Comparison of ENCODE assay signal across 15 cellular contexts in genomic region chr11:108324587-108324986, GRCh38.
DNase-seq lines count a peak whose midpoint lies in the region; FAIRE-seq and TF ChIP-seq lines count a peak whose summit lies in the region.
"Had no signal": no experiment of that assay in that cellular context is flagged by ENCODE, and none has a peak within 500 bp of the region (broad histone marks: within the 10 kb centered on the region; RNA-seq: fewer than 3 reads in every experiment).

No MANE protein-coding gene starts in this region.

- H3K9me3 ChIP-seq in fibroblast of lung (ENCODE audit: control insufficient read depth, insufficient read depth, low read depth, low read length) = no peaks in the 10 kb centered on the region
- no peaks in the 10 kb centered on the region for H3K9me3 ChIP-seq in colonic mucosa
- H3K9me3 ChIP-seq: tibial nerve had no signal

- TF ChIP-seq CTCF in AG04449 (IDR thresholded peaks at IDR 0.05; ENCODE audit: insufficient read depth, low read length, missing control alignments) (no peak), fibroblast of lung (conservative IDR thresholded peaks at IDR 0.05 in 1 of 2, IDR thresholded peaks at IDR 0.05 in 1 of 2; ENCODE audit: low read depth in 1 of 2, low read length in 2 of 2) (no peak), colonic mucosa (IDR thresholded peaks at IDR 0.05) (no peak)

- no peaks in the 10 kb centered on the region for H3K79me2 ChIP-seq in fibroblast of lung (ENCODE audit: control insufficient read depth, insufficient read depth, low read length)

- no peak overlapping the region for H3K27ac ChIP-seq in fibroblast of lung (ENCODE audit: insufficient read depth, low read length)
- no peak overlapping the region for H3K27ac ChIP-seq in colonic mucosa
- H3K27ac ChIP-seq: HL-60, RWPE1, tibial nerve had no signal

- peaks cover 2% of the 10 kb centered on the region for H3K4me1 ChIP-seq in fibroblast of lung (ENCODE audit: control insufficient read depth, extremely low read depth, insufficient read depth, low read length)
- no peaks in the 10 kb centered on the region for H3K4me1 ChIP-seq in colonic mucosa

- H3K27me3 Mint-ChIP-seq in activated CD4-positive, alpha-beta memory T cell treated with anti-CD3 and anti-CD28 coated beads, Interleukin-2, amount 10 ng/mL, durations not matched to agents 7 days and 5 days = no peaks in the 10 kb centered on the region

- no peak overlapping the region for H3K27ac Mint-ChIP-seq in activated CD4-positive, alpha-beta memory T cell treated with anti-CD3 and anti-CD28 coated beads, Interleukin-2, amount 10 ng/mL, durations not matched to agents 7 days and 5 days
- H3K27ac Mint-ChIP-seq: activated T-helper 2 cell treated with anti-CD3 and anti-CD28 coated beads, Interferon-gamma antibody, Interleukin-2, Interleukin-4, amounts not matched to agents 10 μg/mL and 5 μg/mL and 100 μg/mL, durations not matched to agents 14 hours and 24 hours and 36 hours had no signal

- H3K36me3 ChIP-seq in fibroblast of lung (ENCODE audit: control insufficient read depth, insufficient read depth, low read length) = no peaks in the 10 kb centered on the region
- H3K36me3 ChIP-seq in colonic mucosa = no peaks in the 10 kb centered on the region

- peak; percentile 14 for DNase-seq in AG04449 (ENCODE audit: low read depth, low spot score)
- DNase-seq in Daoy (ENCODE audit: low read depth) = peak; percentile 5
- peak; percentile 31 for DNase-seq in NCI-H2171 (lab: John Stamatoyannopoulos, UW)
- peak; percentile 21 to 40 for DNase-seq in fibroblast of lung (ENCODE audit: low read depth in 2 of 2)
- DNase-seq in posterior vena cava (ENCODE audit: low spot score) = no peak
- DNase-seq in activated CD4-positive, alpha-beta memory T cell treated with anti-CD3 and anti-CD28 coated beads, Interleukin-2, amount 10 ng/mL, durations not matched to agents 7 days and 5 days = no peak
- no peak for DNase-seq in colonic mucosa
- no peak for DNase-seq in GM12892 (ENCODE audit: insufficient read length)
- DNase-seq: hippocampal formation, mesendoderm, NCI-H1436 treated with DMSO at 0.1 percent for 48 hours had no signal

- H3K27me3 ChIP-seq in fibroblast of lung (ENCODE audit: control insufficient read depth, insufficient read depth, low read length) = no peaks in the 10 kb centered on the region
- H3K27me3 ChIP-seq in colonic mucosa = no peaks in the 10 kb centered on the region
- H3K27me3 ChIP-seq: tibial nerve had no signal

- H3K4me3 ChIP-seq in AG04449 (ENCODE audit: low read depth, low read length) (no peak overlapping the region), fibroblast of lung (replicated peaks in 1 of 4; ENCODE audit: control extremely low read depth in 1 of 4, insufficient read depth in 1 of 4, low read depth in 3 of 4, low read length in 4 of 4) (no peak overlapping the region), colonic mucosa (no peak overlapping the region)
- H3K4me3 ChIP-seq: tibial nerve had no signal

- H3K4me3 Mint-ChIP-seq in activated CD4-positive, alpha-beta memory T cell treated with anti-CD3 and anti-CD28 coated beads, Interleukin-2, amount 10 ng/mL, durations not matched to agents 7 days and 5 days = no peak overlapping the region

- POLR2A ChIA-PET in AG04449 (lab: Yijun Ruan, JAX) = no interaction called here
- POLR2A ChIA-PET in activated CD4-positive, alpha-beta memory T cell treated with anti-CD3 and anti-CD28 coated beads, Interleukin-2, amount 10 ng/mL, durations not matched to agents 7 days and 5 days (lab: Charles Lee) = interaction anchor here (1.2 kb wide), 1 partner anchor 101 kb away, joined by 3 read pairs; no protein-coding TSS in a partner anchor

- H3K4me2 ChIP-seq in fibroblast of lung (ENCODE audit: extremely low read depth, insufficient read depth, low read length) = no peak overlapping the region

- H3K9ac ChIP-seq in fibroblast of lung (ENCODE audit: insufficient read depth, low read length) (no peak overlapping the region), colonic mucosa (ENCODE audit: low read depth in 2 of 2, low read length in 2 of 2) (no peak overlapping the region)

- intact Hi-C loops in posterior vena cava (cut with DNase I) = no loop called here
- intact Hi-C loops in colonic mucosa (cut with DNase I) = no loop called here

- CTCF ChIA-PET in AG04449 (lab: Yijun Ruan, JAX) = no interaction called here
- CTCF ChIA-PET in activated CD4-positive, alpha-beta memory T cell treated with anti-CD3 and anti-CD28 coated beads, Interleukin-2, amount 10 ng/mL, durations not matched to agents 7 days and 5 days (lab: Charles Lee) = interaction anchor here (0.6 kb wide), 1 partner anchor 65 kb away, joined by 3 read pairs; no protein-coding TSS in a partner anchor

- H3K4me1 Mint-ChIP-seq in activated CD4-positive, alpha-beta memory T cell treated with anti-CD3 and anti-CD28 coated beads, Interleukin-2, amount 10 ng/mL, durations not matched to agents 7 days and 5 days = no peaks in the 10 kb centered on the region

- no peak for TF ChIP-seq POLR2A in GM12892 (IDR thresholded peaks at IDR 0.05; ENCODE audit: low read depth, low read length)

- no peak for FAIRE-seq in GM12892 (lab: Jason Lieb, UNC)

- peaks cover 52% of the 10 kb centered on the region for H3K36me3 Mint-ChIP-seq in activated CD4-positive, alpha-beta memory T cell treated with anti-CD3 and anti-CD28 coated beads, Interleukin-2, amount 10 ng/mL, durations not matched to agents 7 days and 5 days (ENCODE audit: low read depth)

- no peak overlapping the region for H2AFZ ChIP-seq in fibroblast of lung (ENCODE audit: low read length)

- no peaks in the 10 kb centered on the region for H4K20me1 ChIP-seq in fibroblast of lung (ENCODE audit: control insufficient read depth, extremely low read depth, insufficient read depth, low read length)

- no peaks in the 10 kb centered on the region for H3K9me3 Mint-ChIP-seq in activated CD4-positive, alpha-beta memory T cell treated with anti-CD3 and anti-CD28 coated beads, Interleukin-2, amount 10 ng/mL, durations not matched to agents 7 days and 5 days
- H3K9me3 Mint-ChIP-seq: activated T-helper 2 cell treated with anti-CD3 and anti-CD28 coated beads, Interferon-gamma antibody, Interleukin-2, Interleukin-4, amounts not matched to agents 10 μg/mL and 5 μg/mL and 100 μg/mL, durations not matched to agents 14 hours and 24 hours and 36 hours had no signal

Comparison
In these comparisons a context has a peak if more than half of its experiments do, and no peak if none do; other contexts are left out.
1. DNase-seq: peak in AG04449 (single experiment), Daoy (single experiment), NCI-H2171 (single experiment) and fibroblast of lung (2 of 2); none in posterior vena cava (single experiment), activated CD4-positive, alpha-beta memory T cell treated with anti-CD3 and anti-CD28 coated beads, Interleukin-2, amount 10 ng/mL, durations not matched to agents 7 days and 5 days (single experiment), colonic mucosa (single experiment) and GM12892 (single experiment).